11 cellular contexts compared by ENCODE assay signal in the genomic region with DNA sequence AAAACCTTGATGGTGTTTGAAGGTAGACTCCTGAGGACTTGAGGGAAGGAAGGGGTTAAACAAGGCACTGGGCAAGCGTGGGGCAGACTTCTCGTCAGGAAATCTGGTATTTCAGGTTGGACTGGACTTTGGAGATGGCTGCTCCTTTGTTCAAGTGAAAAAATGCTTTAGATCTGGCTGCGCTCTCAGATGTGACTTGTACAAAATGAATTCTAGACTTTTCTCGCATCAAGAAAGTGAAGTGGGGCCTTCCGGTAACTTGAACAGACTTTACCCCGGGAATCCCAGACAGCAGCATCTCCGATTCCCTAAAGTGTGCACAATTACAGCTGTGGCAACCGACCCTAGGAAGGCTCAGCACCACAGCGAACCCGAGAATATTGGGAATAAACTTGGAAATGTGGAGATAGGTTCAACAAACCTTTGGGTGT. TPM values are rescaled to one million over a fixed set of nuclear protein-coding genes. Genes with fewer than 3 reads are reported as not detected.
DNase-seq lines count a peak whose midpoint lies in the region; ATAC-seq and TF ChIP-seq lines count a peak whose summit lies in the region.
"Had no signal": no experiment of that assay in that cellular context is flagged by ENCODE, and none has a peak within 500 bp of the region (broad histone marks: within the 10 kb centered on the region; RNA-seq: fewer than 3 reads in every experiment).

No MANE protein-coding gene starts in this region.

- H2AFZ ChIP-seq in IMR-90 (replicated peaks; ENCODE audit: low read length, poor library complexity) (no peak overlapping the region), smooth muscle cell (ENCODE audit: low read depth) (peak overlapping the region; percentile 72)

- H3K4me3 ChIP-seq in IMR-90 (ENCODE audit: insufficient read depth, low read depth, low read length): no peak overlapping the region
- no peak overlapping the region for H3K4me3 ChIP-seq in body of pancreas
- no peak overlapping the region for H3K4me3 ChIP-seq in left lung
- H3K4me3 ChIP-seq in smooth muscle cell: peak overlapping the region; percentile 17
- H3K4me3 ChIP-seq in uterus: no peak overlapping the region
- H3K4me3 ChIP-seq: psoas muscle, thoracic aorta had no signal

- 87% methylated on average over 4 of the region's 10 CpGs; no CpG with 5 or more reads in 1 of the 2 experiments for WGBS in IMR-90 (ENCODE audit: extremely low coverage in 2 of 2, insufficient read length in 1 of 2), 2 experiments
- WGBS in body of pancreas, 2 donors: 6 to 18% methylated on average over 10 of the region's 10 CpGs
- WGBS in smooth muscle cell (ENCODE audit: low lambda C conversion rate): 41% methylated on average over 10 of the region's 10 CpGs

- TF ChIP-seq POLR2A in IMR-90 (IDR thresholded peaks at IDR 0.05; ENCODE audit: low read depth, low read length): no peak
- TF ChIP-seq POLR2A in body of pancreas (IDR thresholded peaks at IDR 0.05): peak in 2 of 3 donors; percentile 25 to 51
- TF ChIP-seq POLR2A in uterus (IDR thresholded peaks at IDR 0.05): no peak

- H3K36me3 Mint-ChIP-seq in endothelial cell (ENCODE audit: low read depth, unreplicated experiment): no peaks in the 10 kb centered on the region

- ATAC-seq in IMR-90 (ENCODE audit: low read depth) (no peak), body of pancreas (peak; percentile 96), left lung (peak; percentile 90)

- H3F3A ChIP-seq in smooth muscle cell (ENCODE audit: low read depth): peaks cover 5% of the 10 kb centered on the region

- H3K27ac ChIP-seq in IMR-90 (ENCODE audit: insufficient read depth, low read length): no peak overlapping the region
- peak overlapping the region; percentile 88 to 91 (median 88) for H3K27ac ChIP-seq in body of pancreas
- peak overlapping the region; percentile 54 to 74 for H3K27ac ChIP-seq in left lung
- H3K27ac ChIP-seq in smooth muscle cell (ENCODE audit: low read depth): peak overlapping the region; percentile 87
- peak overlapping the region in 1 of 2 donors; percentile 55 for H3K27ac ChIP-seq in uterus
- H3K27ac ChIP-seq: psoas muscle, thoracic aorta had no signal

- no peak overlapping the region for H4K91ac ChIP-seq in IMR-90 (ENCODE audit: insufficient read depth, low read depth, low read length)

- intact Hi-C loops in IMR-90 (cut with micrococcal nuclease) (no loop called here), body of pancreas (cut with DNase I) (no loop called here), left lung (cut with DNase I) (no loop called here), uterus (cut with DNase I; ENCODE audit: low total_unique reads) (no loop called here)

- H3K36me3 ChIP-seq in IMR-90 (ENCODE audit: control insufficient read depth, insufficient read depth, low read length) (no peaks in the 10 kb centered on the region), body of pancreas (replicated peaks in 1 of 2; ENCODE audit: insufficient read depth in 1 of 2, low read depth in 2 of 2) (no peaks in the 10 kb centered on the region), left lung (no peaks in the 10 kb centered on the region), smooth muscle cell (ENCODE audit: low read depth) (no peaks in the 10 kb centered on the region), uterus (no peaks in the 10 kb centered on the region)
- H3K36me3 ChIP-seq: thoracic aorta had no signal

- no peak overlapping the region for H4K5ac ChIP-seq in IMR-90 (ENCODE audit: low read depth, low read length)

- in situ Hi-C loops in IMR-90 (cut with MboI; ENCODE audit: low sequenced_read_pairs): no loop called here
- in situ Hi-C loops in GM13977 (cut with MboI; ENCODE audit: low pct_unique_long_range_greater_than_20kb, low sequenced_read_pairs, unreplicated experiment): no loop called here

- H3K56ac ChIP-seq in IMR-90 (ENCODE audit: extremely low read depth, insufficient read depth, low read length): no peak overlapping the region

- dilution Hi-C loops in IMR-90 (cut with HindIII; ENCODE audit: low sequenced_read_pairs, unreplicated experiment): no loop called here

- no peak overlapping the region for H3K27ac Mint-ChIP-seq in endothelial cell (ENCODE audit: unreplicated experiment)

- H3K4ac ChIP-seq in IMR-90 (ENCODE audit: low read depth, low read length): no peak overlapping the region

- no peak overlapping the region for H3K14ac ChIP-seq in IMR-90 (replicated peaks; ENCODE audit: low read depth, low read length)

- no peak overlapping the region for H2BK120ac ChIP-seq in IMR-90 (ENCODE audit: low read depth, low read length)

- H3K4me1 ChIP-seq in IMR-90 (ENCODE audit: control insufficient read depth, insufficient read depth, low read length) (peaks cover under 1% of the 10 kb centered on the region; the same call in 1 of the 2 replicates), body of pancreas (peaks cover 30% of the 10 kb centered on the region), left lung (no peaks in the 10 kb centered on the region), smooth muscle cell (ENCODE audit: low read depth) (no peaks in the 10 kb centered on the region), uterus (no peaks in the 10 kb centered on the region)
- H3K4me1 ChIP-seq: psoas muscle had no signal

- H3K79me2 ChIP-seq in smooth muscle cell (ENCODE audit: low read depth): no peaks in the 10 kb centered on the region

- H3K4me3 Mint-ChIP-seq in endothelial cell (ENCODE audit: unreplicated experiment): no peak overlapping the region

- H3K4me1 Mint-ChIP-seq in endothelial cell (ENCODE audit: unreplicated experiment): peaks cover 3% of the 10 kb centered on the region

- no peaks in the 10 kb centered on the region for H3K79me1 ChIP-seq in IMR-90 (ENCODE audit: low read depth in 1 of 2, low read length in 2 of 2)

- H3K18ac ChIP-seq in IMR-90 (ENCODE audit: low read depth, low read length): 0 out of 2 replicates have a peak overlapping the region, but pooled peaks have one; percentile 12

- H2AK9ac ChIP-seq in IMR-90 (replicated peaks; ENCODE audit: low read depth, low read length, poor library complexity): no peak overlapping the region

- TF ChIP-seq CTCF in IMR-90 (conservative IDR thresholded peaks at IDR 0.05; ENCODE audit: low read depth, low read length) (no peak), body of pancreas (IDR thresholded peaks at IDR 0.05) (no peak), left lung (IDR thresholded peaks at IDR 0.05) (no peak), smooth muscle cell (IDR thresholded peaks at IDR 0.05; ENCODE audit: borderline replicate concordance, insufficient read depth, poor library complexity, severe bottlenecking) (no peak), uterus (IDR thresholded peaks at IDR 0.05) (no peak), endothelial cell (IDR thresholded peaks at IDR 0.05; ENCODE audit: unreplicated experiment) (no peak), GM13977 (IDR thresholded peaks at IDR 0.05; ENCODE audit: extremely low read depth, insufficient read depth, missing control alignments) (no peak)

- H2BK20ac ChIP-seq in IMR-90 (ENCODE audit: low read depth, low read length): no peak overlapping the region

- H3K9ac ChIP-seq in IMR-90 (ENCODE audit: low read depth, low read length) (no peak overlapping the region), smooth muscle cell (ENCODE audit: low read depth) (peak overlapping the region; percentile 52)

- H3K23ac ChIP-seq in IMR-90 (ENCODE audit: low read depth, low read length): no peak overlapping the region

- POLR2A ChIA-PET in IMR-90 (lab: Charles Lee; ENCODE audit: unreplicated experiment): no interaction called here

- H3K27me3 ChIP-seq in IMR-90 (ENCODE audit: control insufficient read depth, insufficient read depth, low read length) (no peaks in the 10 kb centered on the region), body of pancreas (no peaks in the 10 kb centered on the region), left lung (no peaks in the 10 kb centered on the region), smooth muscle cell (ENCODE audit: low read depth) (no peaks in the 10 kb centered on the region), uterus (no peaks in the 10 kb centered on the region)

- BruUV-seq in IMR-90 (replicated peaks; lab: Mats Ljungman, UMichigan): no TSS peak

- no peaks in the 10 kb centered on the region for H3K27me3 Mint-ChIP-seq in endothelial cell (ENCODE audit: unreplicated experiment)

- no peak overlapping the region for H2BK5ac ChIP-seq in IMR-90 (ENCODE audit: low read depth, low read length, poor library complexity, severe bottlenecking)

- H3K9me3 ChIP-seq in IMR-90 (ENCODE audit: control insufficient read depth, insufficient read depth, low read length): no peaks in the 10 kb centered on the region
- no peaks in the 10 kb centered on the region for H3K9me3 ChIP-seq in body of pancreas
- H3K9me3 ChIP-seq in left lung: no peaks in the 10 kb centered on the region
- H3K9me3 ChIP-seq in smooth muscle cell (replicated peaks; ENCODE audit: low read depth): no peaks in the 10 kb centered on the region
- H3K9me3 ChIP-seq in uterus: no peaks in the 10 kb centered on the region
- H3K9me3 ChIP-seq: psoas muscle, thoracic aorta had no signal

- H3K9me3 Mint-ChIP-seq in endothelial cell (ENCODE audit: unreplicated experiment): no peaks in the 10 kb centered on the region

- H2BK15ac ChIP-seq in IMR-90 (ENCODE audit: low read depth, low read length): peak overlapping the region; percentile 10; the same call in 2 of the 3 replicates

- DNase-seq in IMR-90: no peak
- DNase-seq in body of pancreas: peak; percentile 69 to 84 (median 82)
- DNase-seq in left lung: no peak
- DNase-seq in smooth muscle cell (lab: John Stamatoyannopoulos, UW; ENCODE audit: unreplicated experiment): no peak
- no peak for DNase-seq in uterus
- DNase-seq in NCI-H446 treated with DMSO at 0.1 percent for 48 hours (lab: John Stamatoyannopoulos, UW): no peak
- no peak for DNase-seq in endothelial cell (ENCODE audit: low spot score)
- no peak for DNase-seq in GM13977 (ENCODE audit: low spot score)
- DNase-seq: activated CD8-positive, alpha-beta memory T cell treated with anti-CD3 and anti-CD28 coated beads for 24 hours; psoas muscle had no signal

- no peak for TF ChIP-seq RAD21 in IMR-90 (IDR thresholded peaks at IDR 0.05; ENCODE audit: low read length)

- H2AK5ac ChIP-seq in IMR-90 (ENCODE audit: low read depth, low read length): 0 out of 2 replicates have a peak overlapping the region, but pooled peaks have one; percentile 36

- CTCF ChIA-PET in IMR-90 (lab: Yijun Ruan, JAX): no interaction called here

- H4K8ac ChIP-seq in IMR-90 (ENCODE audit: low read depth in 2 of 2, low read length in 2 of 2): peak overlapping the region; percentile 10 to 80; a peak in 2 of 4 replicates

- H4K20me1 ChIP-seq in IMR-90 (ENCODE audit: insufficient read depth, low read length): no peaks in the 10 kb centered on the region
- H4K20me1 ChIP-seq in smooth muscle cell (ENCODE audit: low read depth): no peaks in the 10 kb centered on the region

- no peaks in the 10 kb centered on the region for H3K9me1 ChIP-seq in IMR-90 (ENCODE audit: insufficient read depth, low read length)

- H3K4me2 ChIP-seq in IMR-90 (ENCODE audit: low read depth, low read length): no peak overlapping the region
- peak overlapping the region; percentile 64 for H3K4me2 ChIP-seq in smooth muscle cell

RNA-seq across cellular contexts. Expression of a gene that starts 44.3 kb away (rescaled TPM):
- 101 and 106 TPM in 2 replicates for total RNA-seq in IMR-90 (2012; rRNA removed)
- polyA plus RNA-seq in IMR-90 (2012; rRNA removed): 102 and 145 TPM in 2 replicates
- polyA plus RNA-seq in IMR-90 (2012; cell fraction: cytosol; rRNA removed): 66.7 and 88.3 TPM in 2 replicates
- 50.7 and 405 TPM in 2 replicates for polyA plus RNA-seq in IMR-90 (2012; cell fraction: nucleus; rRNA removed; ENCODE audit: low replicate concordance)
- total RNA-seq in body of pancreas: 100 to 1,000 TPM; 127 to 273 TPM
- 10 to 100 TPM; 60.8 to 63.0 TPM for total RNA-seq in left lung
- total RNA-seq in smooth muscle cell: 172 and 184 TPM in 2 replicates
- 81.6 and 90.9 TPM in 2 replicates for polyA plus RNA-seq in smooth muscle cell
- total RNA-seq in uterus: 10 to 100 TPM; 19.0 to 67.6 (median 39.6) TPM
- total RNA-seq in endothelial cell (ENCODE audit: unreplicated experiment): 16.5 TPM

Comparison
In these comparisons a context has a peak if more than half of its experiments do, and no peak if none do; other contexts are left out.
1. DNase-seq: peak in body of pancreas (4 of 4); none in IMR-90 (single experiment), left lung (0 of 2), smooth muscle cell (single experiment), uterus (0 of 2), NCI-H446 treated with DMSO at 0.1 percent for 48 hours (single experiment), endothelial cell (single experiment) and GM13977 (single experiment).
2. POLR2A ChIP-seq: peak in body of pancreas (2 of 3); none in IMR-90 (single experiment) and uterus (0 of 2).